2 cellular contexts compared by ENCODE assay signal in the genomic region with DNA sequence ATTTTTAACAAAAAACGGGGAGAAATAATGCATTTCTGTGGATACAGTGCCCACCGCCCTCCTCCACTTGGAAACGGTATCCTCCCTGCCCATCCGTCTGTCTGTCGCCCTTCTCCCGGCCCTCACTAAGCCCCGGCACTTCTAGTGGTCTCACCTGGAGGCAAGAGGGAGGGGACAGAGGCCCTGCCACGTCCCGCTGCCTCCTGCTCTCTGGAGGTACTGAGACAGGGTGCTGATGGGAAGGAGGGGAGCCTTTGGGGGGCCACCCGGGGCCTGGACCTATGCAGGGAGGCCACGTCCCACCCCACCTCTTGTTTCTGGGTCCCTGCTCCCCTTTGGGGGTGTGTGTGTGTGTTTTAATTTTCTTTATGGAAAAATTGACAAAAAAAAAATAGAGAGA.
TF ChIP-seq lines count a peak whose summit lies in the region.

No MANE protein-coding gene starts in this region.

TF ChIP-seq in HepG2, 621 proteins besides CTCF, POLR2A, EP300 and RAD21:
- no peak for TF ChIP-seq ZNF101 (CRISPR knock-in tag; IDR thresholded peaks at IDR 0.05; ENCODE audit: borderline replicate concordance, low read depth)
- TF ChIP-seq, protein P1, sequence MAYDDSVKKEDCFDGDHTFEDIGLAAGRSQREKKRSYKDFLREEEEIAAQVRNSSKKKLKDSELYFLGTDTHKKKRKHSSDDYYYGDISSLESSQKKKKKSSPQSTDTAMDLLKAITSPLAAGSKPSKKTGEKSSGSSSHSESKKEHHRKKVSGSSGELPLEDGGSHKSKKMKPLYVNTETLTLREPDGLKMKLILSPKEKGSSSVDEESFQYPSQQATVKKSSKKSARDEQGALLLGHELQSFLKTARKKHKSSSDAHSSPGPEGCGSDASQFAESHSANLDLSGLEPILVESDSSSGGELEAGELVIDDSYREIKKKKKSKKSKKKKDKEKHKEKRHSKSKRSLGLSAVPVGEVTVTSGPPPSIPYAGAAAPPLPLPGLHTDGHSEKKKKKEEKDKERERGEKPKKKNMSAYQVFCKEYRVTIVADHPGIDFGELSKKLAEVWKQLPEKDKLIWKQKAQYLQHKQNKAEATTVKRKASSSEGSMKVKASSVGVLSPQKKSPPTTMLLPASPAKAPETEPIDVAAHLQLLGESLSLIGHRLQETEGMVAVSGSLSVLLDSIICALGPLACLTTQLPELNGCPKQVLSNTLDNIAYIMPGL (CRISPR knock-in tag; IDR thresholded peaks at IDR 0.05; ENCODE audit: borderline replicate concordance in 1 of 2, low read depth in 1 of 2), result 0 out of 4 replicates have a peak, but pooled peaks of 1 of the 2 experiments have one; percentile 3

TF ChIP-seq in endothelial cell of umbilical vein, 7 proteins besides CTCF, POLR2A, EP300 and RAD21:
- no peak for TF ChIP-seq POLR2AphosphoS5 (IDR thresholded peaks at IDR 0.05; ENCODE audit: insufficient read depth, low read depth, low read length)
- no peak for TF ChIP-seq FOS (IDR thresholded peaks at IDR 0.05; ENCODE audit: borderline replicate concordance, insufficient read depth, low read length)
- TF ChIP-seq EZH2 (IDR thresholded peaks at IDR 0.05; ENCODE audit: borderline replicate concordance, low read depth, low read length, severe bottlenecking), result no peak
- TF ChIP-seq, protein P2, sequence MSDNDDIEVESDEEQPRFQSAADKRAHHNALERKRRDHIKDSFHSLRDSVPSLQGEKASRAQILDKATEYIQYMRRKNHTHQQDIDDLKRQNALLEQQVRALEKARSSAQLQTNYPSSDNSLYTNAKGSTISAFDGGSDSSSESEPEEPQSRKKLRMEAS (IDR thresholded peaks at IDR 0.05; ENCODE audit: insufficient read depth, insufficient read length), result no peak
- no peak for TF ChIP-seq JUN (IDR thresholded peaks at IDR 0.05; ENCODE audit: borderline replicate concordance, insufficient read depth, insufficient read length, low read depth)
- TF ChIP-seq MYC (IDR thresholded peaks at IDR 0.05; ENCODE audit: low read depth, low read length), result no peak
- no peak for TF ChIP-seq GATA2 (IDR thresholded peaks at IDR 0.05; ENCODE audit: insufficient read depth, insufficient read length, low read depth, low read length)
